Comparison of ENCODE assay signal across 8 cellular contexts in the genomic region with DNA sequence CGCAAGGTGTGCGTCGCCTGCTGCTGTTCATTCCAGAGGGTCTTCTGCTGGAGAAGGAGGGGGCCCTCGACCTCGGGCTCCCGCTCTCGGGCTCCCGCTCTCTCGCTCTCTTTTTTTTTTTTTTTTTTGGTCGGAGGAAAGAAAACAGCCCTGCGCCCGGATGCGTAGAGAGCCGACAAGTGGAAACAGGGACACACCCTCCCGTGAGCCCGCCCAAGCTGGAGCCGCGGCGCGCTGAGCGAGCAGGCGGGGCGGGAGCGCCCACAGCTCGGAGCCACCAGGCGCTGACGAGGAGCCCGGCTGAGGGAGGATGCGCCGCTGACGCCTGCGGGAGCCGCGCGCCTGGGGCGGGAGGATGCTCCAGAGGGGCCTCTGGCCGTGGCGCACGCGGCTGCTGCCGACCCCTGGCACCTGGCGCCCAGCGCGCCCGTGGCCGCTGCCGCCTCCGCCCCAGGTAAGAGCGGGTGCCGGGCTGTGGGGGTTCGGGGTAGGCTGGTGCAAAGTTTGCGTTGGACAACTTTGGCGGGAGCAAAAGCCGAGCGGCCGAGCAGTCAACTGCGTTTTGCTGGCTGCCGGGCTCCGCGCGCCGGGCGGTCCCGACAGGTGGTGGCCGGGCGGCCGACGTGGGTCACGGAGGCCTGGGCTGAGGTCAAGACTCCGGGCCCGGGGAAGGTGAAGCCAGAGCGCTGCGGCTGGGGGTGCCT. TPM values are rescaled to one million over a fixed set of nuclear protein-coding genes. Genes with fewer than 3 reads are reported as not detected.
A peak's percentile ranks its signal among the peaks of the same experiment; 100 is the strongest.
DNase-seq lines count a peak whose midpoint lies in the region; ATAC-seq and TF ChIP-seq lines count a peak whose summit lies in the region.

A gene with protein sequence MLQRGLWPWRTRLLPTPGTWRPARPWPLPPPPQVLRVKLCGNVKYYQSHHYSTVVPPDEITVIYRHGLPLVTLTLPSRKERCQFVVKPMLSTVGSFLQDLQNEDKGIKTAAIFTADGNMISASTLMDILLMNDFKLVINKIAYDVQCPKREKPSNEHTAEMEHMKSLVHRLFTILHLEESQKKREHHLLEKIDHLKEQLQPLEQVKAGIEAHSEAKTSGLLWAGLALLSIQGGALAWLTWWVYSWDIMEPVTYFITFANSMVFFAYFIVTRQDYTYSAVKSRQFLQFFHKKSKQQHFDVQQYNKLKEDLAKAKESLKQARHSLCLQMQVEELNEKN (plus strand): TSS at position 264 of the 704 bp plus-strand sequence. CDS start 92 bp downstream, at position 356.

- H3K4me1 ChIP-seq in ascending aorta = peaks cover 0 to 3% of the 10 kb centered on the region in 2 donors
- H3K4me1 ChIP-seq in hepatocyte (ENCODE audit: insufficient read depth) = no peaks in the 10 kb centered on the region

- peak within 1 kb of the TSS; percentile 99 for H3K27ac Mint-ChIP-seq in T-helper 2 cell treated with Interferon-gamma antibody and Interleukin-4, amounts not matched to agents 5 μg/mL and 100 μg/mL, for 36 hours

- H3K36me3 ChIP-seq in ascending aorta (no peaks in the 10 kb centered on the region), hepatocyte (replicated peaks; ENCODE audit: insufficient read depth, low read depth) (no peaks in the 10 kb centered on the region)

- intact Hi-C loops in ascending aorta (cut with DNase I) = loop anchor here (5.0 to 10.0 kb wide), 2 partner anchors 128 to 255 kb away; partner anchors contain the start of genes GAR1 and SEC24B

- H3K4me3 Mint-ChIP-seq in T-helper 2 cell treated with Interferon-gamma antibody and Interleukin-4, amounts not matched to agents 5 μg/mL and 100 μg/mL, for 36 hours = peak within 1 kb of the TSS; percentile 98

- H3K36me3 Mint-ChIP-seq in T-helper 2 cell treated with Interferon-gamma antibody and Interleukin-4, amounts not matched to agents 5 μg/mL and 100 μg/mL, for 36 hours (ENCODE audit: low read depth) = peaks cover 39% of the 10 kb centered on the region

- peak within 1 kb of the TSS; percentile 95 for H2AFZ ChIP-seq in hepatocyte

- H4K20me1 ChIP-seq in hepatocyte (ENCODE audit: insufficient read depth, poor library complexity, severe bottlenecking) = no peaks in the 10 kb centered on the region

- TF ChIP-seq CTCF in ascending aorta (IDR thresholded peaks at IDR 0.05) = no peak
- no peak for TF ChIP-seq CTCF in hepatocyte (IDR thresholded peaks at IDR 0.05; ENCODE audit: poor library complexity)

- no peaks in the 10 kb centered on the region for H3K27me3 Mint-ChIP-seq in T-helper 2 cell treated with Interferon-gamma antibody and Interleukin-4, amounts not matched to agents 5 μg/mL and 100 μg/mL, for 36 hours (ENCODE audit: low read depth)

- peak within 1 kb of the TSS; percentile 76 to 79 for H3K27ac ChIP-seq in ascending aorta
- H3K27ac ChIP-seq in hepatocyte = peak within 1 kb of the TSS; percentile 44

- TF ChIP-seq POLR2A in GM15510 (IDR thresholded peaks at IDR 0.05; ENCODE audit: borderline replicate concordance, extremely low read depth, insufficient read length) = peak; percentile 80

- peaks cover 4% of the 10 kb centered on the region for H3K9me3 Mint-ChIP-seq in T-helper 2 cell treated with Interferon-gamma antibody and Interleukin-4, amounts not matched to agents 5 μg/mL and 100 μg/mL, for 36 hours

- peak; percentile 94 for ATAC-seq in HG02798 (IDR thresholded peaks at IDR 0.05; ENCODE audit: poor library complexity, unreplicated experiment)

- no peaks in the 10 kb centered on the region for H3K79me2 ChIP-seq in hepatocyte

- peak; percentile 72 to 95 (median 91) for DNase-seq in NCI-H1417 (lab: John Stamatoyannopoulos, UW)
- peak; percentile 94 for DNase-seq in T-helper 2 cell treated with Interferon-gamma antibody and Interleukin-4, amounts not matched to agents 5 μg/mL and 100 μg/mL, for 36 hours (ENCODE audit: low spot score)
- DNase-seq in ascending aorta (ENCODE audit: low spot score in 2 of 2) = peak; percentile 52 to 91
- peak; percentile 90 for DNase-seq in hepatocyte (ENCODE audit: low spot score)
- DNase-seq in retina = peak; percentile 93
- no peak for DNase-seq in GF-D8 (lab: John Stamatoyannopoulos, UW)

- H3K27me3 ChIP-seq in ascending aorta (no peaks in the 10 kb centered on the region), hepatocyte (peaks cover 17% of the 10 kb centered on the region)

- peaks cover 38% of the 10 kb centered on the region for H3K4me1 Mint-ChIP-seq in T-helper 2 cell treated with Interferon-gamma antibody and Interleukin-4, amounts not matched to agents 5 μg/mL and 100 μg/mL, for 36 hours (ENCODE audit: low read depth)

- WGBS in hepatocyte (ENCODE audit: low lambda C conversion rate, missing lambda C conversion rate) = 1% methylated on average over 72 of the region's 73 CpGs

- H3K4me2 ChIP-seq in hepatocyte = peak within 1 kb of the TSS; percentile 100

- no peaks in the 10 kb centered on the region for H3K9me2 ChIP-seq in hepatocyte (replicated peaks; ENCODE audit: insufficient read depth)

- H3K9me3 ChIP-seq in ascending aorta = no peaks in the 10 kb centered on the region
- no peaks in the 10 kb centered on the region for H3K9me3 ChIP-seq in hepatocyte (ENCODE audit: low read depth)

- H3K4me3 ChIP-seq in ascending aorta (peak within 1 kb of the TSS; percentile 66 to 93), hepatocyte (peak within 1 kb of the TSS; percentile 75)

RNA-seq across cellular contexts. Expression of the gene that starts here (rescaled TPM):
- 430 TPM for total RNA-seq in ascending aorta
- 6.2 and 6.9 TPM in 2 replicates for total RNA-seq in hepatocyte
- 9.2 and 9.9 TPM in 2 replicates for polyA plus RNA-seq in hepatocyte

Comparison
In these comparisons a context has a peak if more than half of its experiments do, and no peak if none do; other contexts are left out.
1. RNA of the gene that starts here (total RNA-seq): 430 TPM in ascending aorta (single experiment); 6.2 to 6.9 TPM in hepatocyte; every median in the first group is over 10 times any median in the second.